In the genomic region with DNA sequence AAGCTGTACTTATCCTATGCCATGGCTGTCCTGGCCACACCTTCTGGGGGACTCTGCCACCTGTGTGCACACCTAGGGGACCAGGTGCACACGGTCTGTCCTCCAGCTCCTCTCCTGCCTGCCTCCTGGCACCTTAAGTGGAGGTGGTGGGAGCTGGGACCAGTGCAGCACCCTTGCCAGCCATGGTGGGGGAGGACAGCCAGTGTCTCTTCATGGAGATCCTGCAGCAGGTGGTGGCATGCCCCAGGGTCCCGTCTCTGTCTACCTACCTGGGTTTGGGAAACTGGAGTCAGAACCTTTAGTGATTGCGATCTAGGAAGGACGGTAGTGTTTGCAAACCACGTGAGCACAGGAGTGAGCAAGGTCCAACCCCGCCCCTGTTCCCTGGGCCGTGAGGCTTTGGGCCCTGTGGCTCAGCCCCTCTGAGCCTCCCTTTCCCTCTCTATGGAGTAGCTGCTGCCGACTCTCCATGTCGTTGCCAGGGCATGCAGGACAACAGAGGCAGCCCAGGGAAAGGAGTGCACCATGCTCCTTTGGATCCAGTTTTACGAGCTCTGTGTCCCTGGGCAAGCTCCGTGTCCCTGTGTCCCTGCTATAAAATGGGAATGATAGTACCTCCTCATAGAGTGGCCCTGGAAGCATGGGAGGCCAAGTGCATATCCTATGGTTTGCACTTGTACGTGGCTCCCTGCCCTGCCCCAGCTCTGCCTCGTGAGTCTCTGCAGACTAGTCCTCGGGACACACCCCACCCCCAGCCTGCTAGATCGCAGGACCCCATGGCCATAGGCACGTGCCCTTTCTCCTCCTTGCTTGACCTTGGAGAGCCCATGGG, we compare ENCODE assay signal across 1 cellular context.
TF ChIP-seq lines count a peak whose summit lies in the region.

No MANE protein-coding gene starts in this region.

TF ChIP-seq in HepG2, 621 proteins besides CTCF, POLR2A, EP300 and RAD21 (continued from another document and continues in another):
- TF ChIP-seq, protein P1, sequence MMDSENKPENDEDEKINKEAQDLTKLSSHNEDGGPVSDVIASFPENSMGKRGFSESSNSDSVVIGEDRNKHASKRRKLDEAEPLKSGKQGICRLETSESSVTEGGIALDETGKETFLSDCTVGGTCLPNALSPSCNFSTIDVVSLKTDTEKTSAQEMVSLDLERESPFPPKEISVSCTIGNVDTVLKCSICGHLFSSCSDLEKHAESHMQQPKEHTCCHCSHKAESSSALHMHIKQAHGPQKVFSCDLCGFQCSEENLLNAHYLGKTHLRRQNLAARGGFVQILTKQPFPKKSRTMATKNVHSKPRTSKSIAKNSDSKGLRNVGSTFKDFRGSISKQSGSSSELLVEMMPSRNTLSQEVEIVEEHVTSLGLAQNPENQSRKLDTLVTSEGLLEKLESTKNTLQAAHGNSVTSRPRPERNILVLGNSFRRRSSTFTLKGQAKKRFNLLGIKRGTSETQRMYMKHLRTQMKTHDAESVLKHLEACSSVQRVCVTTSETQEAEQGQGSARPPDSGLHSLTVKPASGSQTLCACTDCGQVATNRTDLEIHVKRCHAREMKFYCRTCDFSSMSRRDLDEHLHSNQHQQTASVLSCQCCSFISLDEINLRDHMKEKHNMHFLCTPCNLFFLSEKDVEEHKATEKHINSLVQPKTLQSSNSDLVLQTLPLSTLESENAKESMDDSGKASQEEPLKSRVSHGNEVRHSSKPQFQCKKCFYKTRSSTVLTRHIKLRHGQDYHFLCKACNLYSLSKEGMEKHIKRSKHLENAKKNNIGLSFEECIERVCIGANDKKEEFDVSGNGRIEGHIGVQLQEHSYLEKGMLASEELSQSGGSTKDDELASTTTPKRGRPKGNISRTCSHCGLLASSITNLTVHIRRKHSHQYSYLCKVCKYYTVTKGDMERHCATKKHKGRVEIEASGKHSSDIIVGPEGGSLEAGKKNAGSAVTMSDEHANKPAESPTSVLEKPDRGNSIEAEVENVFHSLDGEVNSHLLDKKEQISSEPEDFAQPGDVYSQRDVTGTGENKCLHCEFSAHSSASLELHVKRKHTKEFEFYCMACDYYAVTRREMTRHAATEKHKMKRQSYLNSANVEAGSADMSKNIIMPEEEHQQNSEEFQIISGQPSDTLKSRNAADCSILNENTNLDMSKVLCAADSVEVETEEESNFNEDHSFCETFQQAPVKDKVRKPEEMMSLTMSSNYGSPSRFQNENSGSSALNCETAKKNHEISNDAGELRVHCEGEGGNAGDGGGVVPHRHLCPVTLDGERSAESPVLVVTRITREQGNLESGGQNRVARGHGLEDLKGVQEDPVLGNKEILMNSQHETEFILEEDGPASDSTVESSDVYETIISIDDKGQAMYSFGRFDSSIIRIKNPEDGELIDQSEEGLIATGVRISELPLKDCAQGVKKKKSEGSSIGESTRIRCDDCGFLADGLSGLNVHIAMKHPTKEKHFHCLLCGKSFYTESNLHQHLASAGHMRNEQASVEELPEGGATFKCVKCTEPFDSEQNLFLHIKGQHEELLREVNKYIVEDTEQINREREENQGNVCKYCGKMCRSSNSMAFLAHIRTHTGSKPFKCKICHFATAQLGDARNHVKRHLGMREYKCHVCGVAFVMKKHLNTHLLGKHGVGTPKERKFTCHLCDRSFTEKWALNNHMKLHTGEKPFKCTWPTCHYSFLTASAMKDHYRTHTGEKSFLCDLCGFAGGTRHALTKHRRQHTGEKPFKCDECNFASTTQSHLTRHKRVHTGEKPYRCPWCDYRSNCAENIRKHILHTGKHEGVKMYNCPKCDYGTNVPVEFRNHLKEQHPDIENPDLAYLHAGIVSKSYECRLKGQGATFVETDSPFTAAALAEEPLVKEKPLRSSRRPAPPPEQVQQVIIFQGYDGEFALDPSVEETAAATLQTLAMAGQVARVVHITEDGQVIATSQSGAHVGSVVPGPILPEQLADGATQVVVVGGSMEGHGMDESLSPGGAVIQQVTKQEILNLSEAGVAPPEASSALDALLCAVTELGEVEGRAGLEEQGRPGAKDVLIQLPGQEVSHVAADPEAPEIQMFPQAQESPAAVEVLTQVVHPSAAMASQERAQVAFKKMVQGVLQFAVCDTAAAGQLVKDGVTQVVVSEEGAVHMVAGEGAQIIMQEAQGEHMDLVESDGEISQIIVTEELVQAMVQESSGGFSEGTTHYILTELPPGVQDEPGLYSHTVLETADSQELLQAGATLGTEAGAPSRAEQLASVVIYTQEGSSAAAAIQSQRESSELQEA (CRISPR knock-in tag; IDR thresholded peaks at IDR 0.05; ENCODE audit: not compliant biosample characterization), result no peak
- peak; percentile 25; the same call in 1 of the 2 replicates for TF ChIP-seq IRF2 (CRISPR knock-in tag; IDR thresholded peaks at IDR 0.05)
- no peak for TF ChIP-seq ZNF775 (CRISPR knock-in tag; IDR thresholded peaks at IDR 0.05; ENCODE audit: borderline replicate concordance)
- no peak for TF ChIP-seq ELF4 (CRISPR knock-in tag; IDR thresholded peaks at IDR 0.05; ENCODE audit: borderline replicate concordance)
- TF ChIP-seq, protein P2, sequence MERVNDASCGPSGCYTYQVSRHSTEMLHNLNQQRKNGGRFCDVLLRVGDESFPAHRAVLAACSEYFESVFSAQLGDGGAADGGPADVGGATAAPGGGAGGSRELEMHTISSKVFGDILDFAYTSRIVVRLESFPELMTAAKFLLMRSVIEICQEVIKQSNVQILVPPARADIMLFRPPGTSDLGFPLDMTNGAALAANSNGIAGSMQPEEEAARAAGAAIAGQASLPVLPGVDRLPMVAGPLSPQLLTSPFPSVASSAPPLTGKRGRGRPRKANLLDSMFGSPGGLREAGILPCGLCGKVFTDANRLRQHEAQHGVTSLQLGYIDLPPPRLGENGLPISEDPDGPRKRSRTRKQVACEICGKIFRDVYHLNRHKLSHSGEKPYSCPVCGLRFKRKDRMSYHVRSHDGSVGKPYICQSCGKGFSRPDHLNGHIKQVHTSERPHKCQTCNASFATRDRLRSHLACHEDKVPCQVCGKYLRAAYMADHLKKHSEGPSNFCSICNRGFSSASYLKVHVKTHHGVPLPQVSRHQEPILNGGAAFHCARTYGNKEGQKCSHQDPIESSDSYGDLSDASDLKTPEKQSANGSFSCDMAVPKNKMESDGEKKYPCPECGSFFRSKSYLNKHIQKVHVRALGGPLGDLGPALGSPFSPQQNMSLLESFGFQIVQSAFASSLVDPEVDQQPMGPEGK (CRISPR knock-in tag; IDR thresholded peaks at IDR 0.05), result peak; percentile 71; the same call in 1 of the 2 replicates
- TF ChIP-seq REPIN1 (CRISPR knock-in tag; IDR thresholded peaks at IDR 0.05; ENCODE audit: borderline replicate concordance, low read depth), result no peak
- no peak for TF ChIP-seq ZSCAN29 (CRISPR knock-in tag; conservative IDR thresholded peaks at IDR 0.05)
- TF ChIP-seq, protein P3, sequence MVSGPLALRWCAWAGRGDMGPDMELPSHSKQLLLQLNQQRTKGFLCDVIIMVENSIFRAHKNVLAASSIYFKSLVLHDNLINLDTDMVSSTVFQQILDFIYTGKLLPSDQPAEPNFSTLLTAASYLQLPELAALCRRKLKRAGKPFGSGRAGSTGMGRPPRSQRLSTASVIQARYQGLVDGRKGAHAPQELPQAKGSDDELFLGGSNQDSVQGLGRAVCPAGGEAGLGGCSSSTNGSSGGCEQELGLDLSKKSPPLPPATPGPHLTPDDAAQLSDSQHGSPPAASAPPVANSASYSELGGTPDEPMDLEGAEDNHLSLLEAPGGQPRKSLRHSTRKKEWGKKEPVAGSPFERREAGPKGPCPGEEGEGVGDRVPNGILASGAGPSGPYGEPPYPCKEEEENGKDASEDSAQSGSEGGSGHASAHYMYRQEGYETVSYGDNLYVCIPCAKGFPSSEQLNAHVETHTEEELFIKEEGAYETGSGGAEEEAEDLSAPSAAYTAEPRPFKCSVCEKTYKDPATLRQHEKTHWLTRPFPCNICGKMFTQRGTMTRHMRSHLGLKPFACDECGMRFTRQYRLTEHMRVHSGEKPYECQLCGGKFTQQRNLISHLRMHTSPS (CRISPR knock-in tag; IDR thresholded peaks at IDR 0.05; ENCODE audit: low read depth), result peak; percentile 62; the same call in 1 of the 2 replicates
- TF ChIP-seq HOXA7 (CRISPR knock-in tag; IDR thresholded peaks at IDR 0.05), result no peak
- 0 out of 2 replicates have a peak, but pooled peaks have one; percentile 14 for TF ChIP-seq GATA4 (IDR thresholded peaks at IDR 0.05; ENCODE audit: borderline replicate concordance, low read depth)
- TF ChIP-seq, protein P4, sequence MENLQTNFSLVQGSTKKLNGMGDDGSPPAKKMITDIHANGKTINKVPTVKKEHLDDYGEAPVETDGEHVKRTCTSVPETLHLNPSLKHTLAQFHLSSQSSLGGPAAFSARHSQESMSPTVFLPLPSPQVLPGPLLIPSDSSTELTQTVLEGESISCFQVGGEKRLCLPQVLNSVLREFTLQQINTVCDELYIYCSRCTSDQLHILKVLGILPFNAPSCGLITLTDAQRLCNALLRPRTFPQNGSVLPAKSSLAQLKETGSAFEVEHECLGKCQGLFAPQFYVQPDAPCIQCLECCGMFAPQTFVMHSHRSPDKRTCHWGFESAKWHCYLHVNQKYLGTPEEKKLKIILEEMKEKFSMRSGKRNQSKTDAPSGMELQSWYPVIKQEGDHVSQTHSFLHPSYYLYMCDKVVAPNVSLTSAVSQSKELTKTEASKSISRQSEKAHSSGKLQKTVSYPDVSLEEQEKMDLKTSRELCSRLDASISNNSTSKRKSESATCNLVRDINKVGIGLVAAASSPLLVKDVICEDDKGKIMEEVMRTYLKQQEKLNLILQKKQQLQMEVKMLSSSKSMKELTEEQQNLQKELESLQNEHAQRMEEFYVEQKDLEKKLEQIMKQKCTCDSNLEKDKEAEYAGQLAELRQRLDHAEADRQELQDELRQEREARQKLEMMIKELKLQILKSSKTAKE (CRISPR knock-in tag; IDR thresholded peaks at IDR 0.05; ENCODE audit: borderline replicate concordance), result peak; percentile 48; the same call in 1 of the 2 replicates
- TF ChIP-seq, protein P5, sequence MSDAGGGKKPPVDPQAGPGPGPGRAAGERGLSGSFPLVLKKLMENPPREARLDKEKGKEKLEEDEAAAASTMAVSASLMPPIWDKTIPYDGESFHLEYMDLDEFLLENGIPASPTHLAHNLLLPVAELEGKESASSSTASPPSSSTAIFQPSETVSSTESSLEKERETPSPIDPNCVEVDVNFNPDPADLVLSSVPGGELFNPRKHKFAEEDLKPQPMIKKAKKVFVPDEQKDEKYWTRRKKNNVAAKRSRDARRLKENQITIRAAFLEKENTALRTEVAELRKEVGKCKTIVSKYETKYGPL (CRISPR knock-in tag; IDR thresholded peaks at IDR 0.05), result no peak
- no peak for TF ChIP-seq TARDBP (CRISPR knock-in tag; IDR thresholded peaks at IDR 0.05)
- no peak for TF ChIP-seq ZNF777 (CRISPR knock-in tag; IDR thresholded peaks at IDR 0.05)
- TF ChIP-seq, protein P6, sequence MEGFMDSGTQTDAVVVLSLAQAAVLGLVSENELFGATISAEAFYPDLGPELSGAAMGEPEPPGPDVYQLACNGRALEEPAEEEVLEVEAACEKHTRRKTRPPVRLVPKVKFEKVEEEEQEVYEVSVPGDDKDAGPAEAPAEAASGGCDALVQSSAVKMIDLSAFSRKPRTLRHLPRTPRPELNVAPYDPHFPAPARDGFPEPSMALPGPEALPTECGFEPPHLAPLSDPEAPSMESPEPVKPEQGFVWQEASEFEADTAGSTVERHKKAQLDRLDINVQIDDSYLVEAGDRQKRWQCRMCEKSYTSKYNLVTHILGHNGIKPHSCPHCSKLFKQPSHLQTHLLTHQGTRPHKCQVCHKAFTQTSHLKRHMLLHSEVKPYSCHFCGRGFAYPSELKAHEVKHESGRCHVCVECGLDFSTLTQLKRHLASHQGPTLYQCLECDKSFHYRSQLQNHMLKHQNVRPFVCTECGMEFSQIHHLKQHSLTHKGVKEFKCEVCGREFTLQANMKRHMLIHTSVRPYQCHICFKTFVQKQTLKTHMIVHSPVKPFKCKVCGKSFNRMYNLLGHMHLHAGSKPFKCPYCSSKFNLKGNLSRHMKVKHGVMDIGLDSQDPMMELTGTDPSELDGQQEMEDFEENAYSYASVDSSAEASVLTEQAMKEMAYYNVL (CRISPR knock-in tag; IDR thresholded peaks at IDR 0.05; ENCODE audit: borderline replicate concordance), result peak; percentile 79
- no peak for TF ChIP-seq ZNF326 (CRISPR knock-in tag; IDR thresholded peaks at IDR 0.05; ENCODE audit: borderline replicate concordance)
- TF ChIP-seq, protein P7, sequence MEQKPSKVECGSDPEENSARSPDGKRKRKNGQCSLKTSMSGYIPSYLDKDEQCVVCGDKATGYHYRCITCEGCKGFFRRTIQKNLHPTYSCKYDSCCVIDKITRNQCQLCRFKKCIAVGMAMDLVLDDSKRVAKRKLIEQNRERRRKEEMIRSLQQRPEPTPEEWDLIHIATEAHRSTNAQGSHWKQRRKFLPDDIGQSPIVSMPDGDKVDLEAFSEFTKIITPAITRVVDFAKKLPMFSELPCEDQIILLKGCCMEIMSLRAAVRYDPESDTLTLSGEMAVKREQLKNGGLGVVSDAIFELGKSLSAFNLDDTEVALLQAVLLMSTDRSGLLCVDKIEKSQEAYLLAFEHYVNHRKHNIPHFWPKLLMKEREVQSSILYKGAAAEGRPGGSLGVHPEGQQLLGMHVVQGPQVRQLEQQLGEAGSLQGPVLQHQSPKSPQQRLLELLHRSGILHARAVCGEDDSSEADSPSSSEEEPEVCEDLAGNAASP (CRISPR knock-in tag; IDR thresholded peaks at IDR 0.05; ENCODE audit: borderline replicate concordance), result peak; percentile 60; the same call in 1 of the 2 replicates
- TF ChIP-seq, protein P8, sequence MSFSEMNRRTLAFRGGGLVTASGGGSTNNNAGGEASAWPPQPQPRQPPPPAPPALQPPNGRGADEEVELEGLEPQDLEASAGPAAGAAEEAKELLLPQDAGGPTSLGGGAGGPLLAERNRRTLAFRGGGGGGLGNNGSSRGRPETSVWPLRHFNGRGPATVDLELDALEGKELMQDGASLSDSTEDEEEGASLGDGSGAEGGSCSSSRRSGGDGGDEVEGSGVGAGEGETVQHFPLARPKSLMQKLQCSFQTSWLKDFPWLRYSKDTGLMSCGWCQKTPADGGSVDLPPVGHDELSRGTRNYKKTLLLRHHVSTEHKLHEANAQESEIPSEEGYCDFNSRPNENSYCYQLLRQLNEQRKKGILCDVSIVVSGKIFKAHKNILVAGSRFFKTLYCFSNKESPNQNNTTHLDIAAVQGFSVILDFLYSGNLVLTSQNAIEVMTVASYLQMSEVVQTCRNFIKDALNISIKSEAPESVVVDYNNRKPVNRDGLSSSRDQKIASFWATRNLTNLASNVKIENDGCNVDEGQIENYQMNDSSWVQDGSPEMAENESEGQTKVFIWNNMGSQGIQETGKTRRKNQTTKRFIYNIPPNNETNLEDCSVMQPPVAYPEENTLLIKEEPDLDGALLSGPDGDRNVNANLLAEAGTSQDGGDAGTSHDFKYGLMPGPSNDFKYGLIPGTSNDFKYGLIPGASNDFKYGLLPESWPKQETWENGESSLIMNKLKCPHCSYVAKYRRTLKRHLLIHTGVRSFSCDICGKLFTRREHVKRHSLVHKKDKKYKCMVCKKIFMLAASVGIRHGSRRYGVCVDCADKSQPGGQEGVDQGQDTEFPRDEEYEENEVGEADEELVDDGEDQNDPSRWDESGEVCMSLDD (CRISPR knock-in tag; IDR thresholded peaks at IDR 0.05; ENCODE audit: borderline replicate concordance), result no peak
- no peak for TF ChIP-seq JUND (CRISPR knock-in tag; IDR thresholded peaks at IDR 0.05)
- TF ChIP-seq YY1 (IDR thresholded peaks at IDR 0.05; ENCODE audit: insufficient read depth, insufficient replicate concordance, low read depth, low read length), result no peak
- TF ChIP-seq RBM22 (optimal IDR thresholded peaks at IDR 0.05; ENCODE audit: low read length), result no peak
- TF ChIP-seq ZNF670 (CRISPR knock-in tag; IDR thresholded peaks at IDR 0.05; ENCODE audit: borderline replicate concordance), result no peak
- no peak for TF ChIP-seq RBM39 (IDR thresholded peaks at IDR 0.05; ENCODE audit: low read depth, low read length, poor library complexity, severe bottlenecking)
- no peak for TF ChIP-seq ZNF879 (CRISPR knock-in tag; IDR thresholded peaks at IDR 0.05)
